Comparison of ENCODE assay signal across 16 cellular contexts in genomic region chr13:53783466-53783865, GRCh38.
DNase-seq lines count a peak whose midpoint lies in the region; ATAC-seq lines count a peak whose summit lies in the region.
"Had no signal": no experiment of that assay in that cellular context is flagged by ENCODE, and none has a peak within 500 bp of the region (broad histone marks: within the 10 kb centered on the region; RNA-seq: fewer than 3 reads in every experiment).

No MANE protein-coding gene starts in this region.

- ATAC-seq in HG03159 (IDR thresholded peaks at IDR 0.05; ENCODE audit: unreplicated experiment), result no peak
- no peak for ATAC-seq in GM21390 (IDR thresholded peaks at IDR 0.05; ENCODE audit: unreplicated experiment)
- ATAC-seq: gastroesophageal sphincter had no signal

- peak; percentile 75 for DNase-seq in NCI-H1092 treated with DMSO at 0.1 percent for 48 hours (lab: John Stamatoyannopoulos, UW)
- peak; percentile 80 for DNase-seq in NCI-H345 (lab: John Stamatoyannopoulos, UW)
- peak; percentile 70 for DNase-seq in cerebellum (ENCODE audit: low spot score)
- DNase-seq in retina, result peak; percentile 63
- DNase-seq in middle frontal gyrus (ENCODE audit: extremely low spot score, low spot score), result no peak
- DNase-seq: activated B cell treated with CpG ODN at 0.5 μM for 24 hours, activated gamma-delta T cell, colonic mucosa, Karpas-422, mammary epithelial cell, NCI-H187 treated with DMSO at 0.1 percent for 48 hours, T-helper 1 cell, testis had no signal
